ENCODE assay signal across 8 cellular contexts in genomic region chr6:111874030-111874425, GRCh38. TPM values are rescaled to one million over a fixed set of nuclear protein-coding genes. Genes with fewer than 3 reads are reported as not detected.
DNase-seq lines count a peak whose midpoint lies in the region; ATAC-seq and TF ChIP-seq lines count a peak whose summit lies in the region.

No MANE protein-coding gene starts in this region.

- no peaks in the 10 kb centered on the region for H3K9me3 ChIP-seq in mononuclear cell (ENCODE audit: low read depth, low read length)
- H3K9me3 ChIP-seq in stomach: peaks cover 0 to 6% (median 0%) of the 10 kb centered on the region in 4 donors

- 4 to 12% (median 8%) methylated on average over 8 of the region's 8 CpGs for WGBS in stomach, 5 donors

- H3K4me1 ChIP-seq in mononuclear cell (ENCODE audit: insufficient read depth, low read length) (peaks cover 39% of the 10 kb centered on the region), stomach (peaks cover 5 to 44% (median 35%) of the 10 kb centered on the region in 4 donors)

- peak overlapping the region in 3 of 5 donors; percentile 86 to 92 (median 91) for H3K27ac ChIP-seq in stomach

- BruUV-seq in MCF 10A (replicated peaks; lab: Mats Ljungman, UMichigan): no TSS peak

- peak in 1 of 4 experiments; percentile 18 for ATAC-seq in T-cell (replicated peaks in 1 of 4)
- no peak for ATAC-seq in GM21576 (IDR thresholded peaks at IDR 0.05; ENCODE audit: unreplicated experiment)

- H3K27me3 Mint-ChIP-seq in T-cell (no peaks in the 10 kb centered on the region), MCF 10A (ENCODE audit: insufficient read depth, unreplicated experiment) (peaks cover 11% of the 10 kb centered on the region)

- TF ChIP-seq EP300 in stomach (IDR thresholded peaks at IDR 0.05): no peak

- H3K4me3 ChIP-seq in mononuclear cell (ENCODE audit: low read length): peak overlapping the region; percentile 73
- peak overlapping the region; percentile 68 to 88 (median 79) for H3K4me3 ChIP-seq in stomach

- H3K36me3 Mint-ChIP-seq in T-cell (peaks cover under 1% of the 10 kb centered on the region), MCF 10A (ENCODE audit: insufficient read depth, unreplicated experiment) (no peaks in the 10 kb centered on the region)

- H3K4me3 Mint-ChIP-seq in T-cell: peak overlapping the region; percentile 94 to 96 (median 95)
- peak overlapping the region; percentile 82 for H3K4me3 Mint-ChIP-seq in MCF 10A (ENCODE audit: unreplicated experiment)

- H3K36me3 ChIP-seq in stomach: no peaks in the 10 kb centered on the region

- no peak for TF ChIP-seq POLR2A in stomach (IDR thresholded peaks at IDR 0.05)

- CTCF ChIA-PET in T-cell (lab: Charles Lee) (interaction anchor here (0.6 to 2.0 kb wide), 14 partner anchors 17 to 615 kb away, joined by 3 to 12 read pairs (median 4); a partner anchor contains a TSS), MCF 10A (lab: Yijun Ruan, JAX) (interaction anchor here (0.5 to 1.1 kb wide), 5 partner anchors 66 to 164 kb away, joined by 3 to 7 read pairs (median 3); no protein-coding TSS in a partner anchor)

- H3K27me3 ChIP-seq in mononuclear cell (ENCODE audit: insufficient read depth, low read length) (no peaks in the 10 kb centered on the region), stomach (peaks cover 0 to 11% (median 0%) of the 10 kb centered on the region in 3 donors)

- POLR2A ChIA-PET in T-cell (lab: Charles Lee) (interaction anchor here (0.6 to 1.8 kb wide), 11 partner anchors 30 to 201 kb away, joined by 3 to 11 read pairs (median 3); no protein-coding TSS in a partner anchor), MCF 10A (lab: Yijun Ruan, JAX) (interaction anchor here (0.8 to 1.4 kb wide), 5 partner anchors 10 to 152 kb away, joined by 3 to 8 read pairs (median 6); no protein-coding TSS in a partner anchor)

- H3K9me3 Mint-ChIP-seq in T-cell (no peaks in the 10 kb centered on the region), MCF 10A (ENCODE audit: unreplicated experiment) (no peaks in the 10 kb centered on the region)

- no peak for TF ChIP-seq CTCF in MCF 10A (IDR thresholded peaks at IDR 0.05; ENCODE audit: unreplicated experiment)
- TF ChIP-seq CTCF in stomach (IDR thresholded peaks at IDR 0.05): no peak

- DNase-seq in HT1080 (ENCODE audit: low read depth): peak; percentile 18
- peak in 33 of 34 experiments; percentile 34 to 82 (median 69) for DNase-seq in T-cell
- no peak for DNase-seq in MCF 10A (ENCODE audit: unreplicated experiment)
- DNase-seq in stomach: no peak
- no peak for DNase-seq in NCI-H128 (lab: John Stamatoyannopoulos, UW; ENCODE audit: unreplicated experiment)
- DNase-seq in NCI-H1930 (lab: John Stamatoyannopoulos, UW): no peak

- H3K4me1 Mint-ChIP-seq in T-cell (peaks cover 35 to 43% (median 39%) of the 10 kb centered on the region in 3 donors), MCF 10A (ENCODE audit: insufficient read depth, unreplicated experiment) (peaks cover 13% of the 10 kb centered on the region)

- intact Hi-C loops in MCF 10A (cut with micrococcal nuclease): no loop called here
- intact Hi-C loops in stomach (cut with DNase I; ENCODE audit: low total_unique reads): loop anchor here (10.0 kb wide), 2 partner anchors 121 to 149 kb away; no protein-coding TSS in a partner anchor

- H3K27ac Mint-ChIP-seq in T-cell: peak overlapping the region; percentile 91 to 96
- H3K27ac Mint-ChIP-seq in MCF 10A (ENCODE audit: low read depth, unreplicated experiment): no peak overlapping the region

RNA-seq across cellular contexts. Expression of gene FYN, which starts 0.8 kb away (rescaled TPM):
- 50.2 and 54.8 TPM in 2 replicates for total RNA-seq in HT1080 (2014; rRNA removed; shearing (Covaris generic))
- 76.1 and 85.4 TPM in 2 replicates for polyA plus RNA-seq in HT1080 (2015; cell fraction: cytosol; rRNA removed)
- polyA plus RNA-seq in HT1080 (2015; cell fraction: nucleus; rRNA removed): 88.9 and 93.9 TPM in 2 replicates
- total RNA-seq in T-cell (100 to 1,000 TPM; 466 to 573 (median 534) TPM), MCF 10A (2022) (37.8 and 53.7 TPM in 2 replicates), mononuclear cell (207 TPM), stomach (100 to 1,000 TPM in 2 of 5 donors, 10 to 100 TPM in 2, 1 to 10 TPM in 1; 8.4 to 146 (median 81.7) TPM)
- polyA plus RNA-seq in stomach: 10 to 100 TPM; 15.8 to 22.7 (median 18.0) TPM

Comparison
In these comparisons a context has a peak if more than half of its experiments do, and no peak if none do; other contexts are left out.
1. DNase-seq: peak in HT1080 (single experiment) and T-cell (33 of 34); none in MCF 10A (single experiment), stomach (single experiment), NCI-H128 (single experiment) and NCI-H1930 (0 of 2).